In the genomic region with DNA sequence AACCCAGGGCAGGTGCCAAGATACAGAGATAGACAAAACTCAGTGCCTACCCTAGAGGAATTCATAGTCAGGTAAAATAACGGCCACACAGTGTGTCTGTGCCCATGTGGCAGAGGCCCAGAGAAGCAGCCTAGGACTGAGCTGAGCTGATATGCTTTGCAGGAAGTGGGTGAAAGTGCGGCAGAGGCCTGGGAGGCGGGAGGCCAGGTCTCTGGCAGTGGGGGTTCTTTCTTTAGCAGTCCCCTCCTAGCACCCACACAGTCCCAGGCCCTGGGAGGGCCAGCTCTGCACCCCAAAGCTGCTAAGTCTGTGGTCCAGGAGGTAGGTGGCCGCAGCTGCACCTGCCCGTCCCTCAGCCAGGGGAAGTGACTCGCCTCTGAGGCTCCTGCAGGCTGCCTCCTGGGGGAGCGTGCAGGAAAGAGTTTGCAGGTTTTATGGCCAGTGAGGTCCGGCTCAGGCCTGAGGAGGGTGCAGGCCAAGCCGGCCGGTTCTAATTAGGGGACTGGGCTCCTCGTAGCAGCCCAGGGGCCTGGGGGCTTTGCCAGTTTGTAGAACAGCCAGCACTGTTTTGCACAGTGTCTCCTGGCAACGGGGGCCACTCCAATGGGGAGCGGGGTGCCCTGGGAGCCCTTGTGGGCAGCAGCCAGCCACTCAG, we compare ENCODE assay signal across 10 cellular contexts.
A peak's percentile ranks its signal among the peaks of the same experiment; 100 is the strongest.
DNase-seq lines count a peak whose midpoint lies in the region; ATAC-seq and TF ChIP-seq lines count a peak whose summit lies in the region.
"Had no signal": no experiment of that assay in that cellular context is flagged by ENCODE, and none has a peak within 500 bp of the region (broad histone marks: within the 10 kb centered on the region; RNA-seq: fewer than 3 reads in every experiment).

No MANE protein-coding gene starts in this region.

- POLR2A ChIA-PET in OCI-LY7 (lab: Charles Lee) = interaction anchor here (0.7 to 2.3 kb wide), 9 partner anchors 10 to 31 kb away, joined by 3 to 7 read pairs (median 4); no protein-coding TSS in a partner anchor

- ATAC-seq in HG03354 (IDR thresholded peaks at IDR 0.05; ENCODE audit: poor library complexity, severe bottlenecking, unreplicated experiment) (no peak), HG03378 (IDR thresholded peaks at IDR 0.05; ENCODE audit: unreplicated experiment) (no peak)

- H3K4me3 ChIP-seq in OCI-LY7 (ENCODE audit: low read depth, low read length, poor library complexity, severe bottlenecking) = no peak overlapping the region
- H3K4me3 ChIP-seq: Peyer's patch had no signal

- H3K4me1 Mint-ChIP-seq in chondrocyte (ENCODE audit: low read depth) (peaks cover 68% of the 10 kb centered on the region), nephron (peaks cover 34% of the 10 kb centered on the region)

- H3K27ac Mint-ChIP-seq in chondrocyte (ENCODE audit: unreplicated experiment) (peak overlapping the region; percentile 99), nephron (peak overlapping the region; percentile 71 to 94 (median 91))

- TF ChIP-seq CTCF in OCI-LY7 (conservative IDR thresholded peaks at IDR 0.05; ENCODE audit: low read length) (no peak), chondrocyte (IDR thresholded peaks at IDR 0.05) (no peak), nephron (IDR thresholded peaks at IDR 0.05; ENCODE audit: unreplicated experiment in 3 of 3) (no peak)

- intact Hi-C loops in OCI-LY7 (cut with micrococcal nuclease; ENCODE audit: unreplicated experiment) = no loop called here

- no peaks in the 10 kb centered on the region for H4K20me1 ChIP-seq in OCI-LY7 (ENCODE audit: insufficient read depth, low read length)

- no peak overlapping the region for H3K4me3 Mint-ChIP-seq in chondrocyte (ENCODE audit: unreplicated experiment)
- H3K4me3 Mint-ChIP-seq in nephron = no peak overlapping the region

- no TSS peak for BruUV-seq in OCI-LY7 (replicated peaks; lab: Mats Ljungman, UMichigan)

- H3K9me3 Mint-ChIP-seq in chondrocyte (ENCODE audit: low read depth) = no peaks in the 10 kb centered on the region
- no peaks in the 10 kb centered on the region for H3K9me3 Mint-ChIP-seq in nephron

- peak overlapping the region; percentile 44 for H3K4me2 ChIP-seq in OCI-LY7 (ENCODE audit: low read length)

- H3K27me3 Mint-ChIP-seq in chondrocyte (ENCODE audit: low read depth) (no peaks in the 10 kb centered on the region), nephron (ENCODE audit: low read depth) (peaks cover 7% of the 10 kb centered on the region)

- no peak overlapping the region for H3K27ac ChIP-seq in OCI-LY7 (ENCODE audit: low read depth, low read length, poor library complexity, severe bottlenecking)

- CTCF ChIA-PET in OCI-LY7 (lab: Charles Lee; ENCODE audit: unreplicated experiment) = interaction anchor here (0.8 to 1.6 kb wide), 4 partner anchors 10 to 25 kb away, joined by 3 to 5 read pairs (median 4); no protein-coding TSS in a partner anchor

- H3K36me3 ChIP-seq in OCI-LY7 (ENCODE audit: insufficient read depth, low read length) = no peaks in the 10 kb centered on the region
- H3K36me3 ChIP-seq: Peyer's patch had no signal

- no peaks in the 10 kb centered on the region for H3K9me3 ChIP-seq in OCI-LY7 (ENCODE audit: low read length)
- H3K9me3 ChIP-seq: Peyer's patch had no signal

- no peaks in the 10 kb centered on the region for H3K79me2 ChIP-seq in OCI-LY7 (ENCODE audit: insufficient read depth, low read depth, low read length)

- peaks cover 43% of the 10 kb centered on the region for H3K4me1 ChIP-seq in OCI-LY7 (ENCODE audit: insufficient read depth, low read length, poor library complexity, severe bottlenecking)

- H3K36me3 Mint-ChIP-seq in chondrocyte (ENCODE audit: low read depth) (peaks cover 2% of the 10 kb centered on the region), nephron (ENCODE audit: low read depth) (no peaks in the 10 kb centered on the region)

- no peaks in the 10 kb centered on the region for H3K9me2 ChIP-seq in OCI-LY7 (ENCODE audit: insufficient read depth, low read length)

- DNase-seq in Daoy (ENCODE audit: low read depth) = peak; percentile 39
- DNase-seq in OCI-LY7 (ENCODE audit: low spot score) = peak; percentile 44
- no peak for DNase-seq in chondrocyte (ENCODE audit: low spot score)
- no peak for DNase-seq in NCI-H1048 (lab: John Stamatoyannopoulos, UW)
- no peak for DNase-seq in HCEC 1CT
- DNase-seq: central memory CD4-positive, alpha-beta T cell had no signal

- H2AFZ ChIP-seq in OCI-LY7 (ENCODE audit: low read length) = peak overlapping the region; percentile 75; the same call in 1 of the 2 replicates

Comparison
In these comparisons a context has a peak if more than half of its experiments do, and no peak if none do; other contexts are left out.
1. DNase-seq: peak in Daoy (single experiment) and OCI-LY7 (single experiment); none in chondrocyte (single experiment), NCI-H1048 (single experiment) and HCEC 1CT (single experiment).